20 cellular contexts compared by ENCODE assay signal in the genomic region with DNA sequence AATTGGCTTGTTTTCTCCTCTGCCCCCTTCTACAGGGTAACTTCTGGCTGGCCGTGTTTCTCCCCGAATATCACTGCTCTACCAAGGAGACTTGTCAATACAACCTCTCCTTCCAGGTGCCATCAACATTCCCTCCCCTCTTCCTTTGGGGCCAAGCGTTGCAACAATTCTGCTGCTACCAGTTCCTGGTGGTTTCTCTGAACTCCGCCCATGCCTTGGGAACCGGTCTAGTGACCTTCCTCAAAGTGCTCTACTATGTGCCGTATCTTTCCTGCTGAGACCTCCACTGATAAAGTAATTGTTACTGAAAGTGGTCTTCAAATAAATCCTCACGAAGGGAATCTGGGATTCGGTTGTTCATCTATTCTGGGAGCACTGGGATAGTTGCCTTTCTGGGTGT. TPM values are rescaled to one million over a fixed set of nuclear protein-coding genes. Genes with fewer than 3 reads are reported as not detected.
DNase-seq lines count a peak whose midpoint lies in the region; ATAC-seq, FAIRE-seq and TF ChIP-seq lines count a peak whose summit lies in the region.
"Had no signal": no experiment of that assay in that cellular context is flagged by ENCODE, and none has a peak within 500 bp of the region (broad histone marks: within the 10 kb centered on the region; RNA-seq: fewer than 3 reads in every experiment).

No MANE protein-coding gene starts in this region.

- H4K20me1 ChIP-seq in DND-41 (ENCODE audit: insufficient read depth, low read length): no peaks in the 10 kb centered on the region
- no peaks in the 10 kb centered on the region for H4K20me1 ChIP-seq in MM.1S (ENCODE audit: insufficient read depth, low read length)

- TF ChIP-seq CTCF in DND-41 (IDR thresholded peaks at IDR 0.05; ENCODE audit: borderline replicate concordance, extremely low read depth, low read length, poor library complexity, severe bottlenecking): no peak
- TF ChIP-seq CTCF in WTC11 (IDR thresholded peaks at IDR 0.05): no peak
- no peak for TF ChIP-seq CTCF in spleen (IDR thresholded peaks at IDR 0.05 in 8 of 11, conservative IDR thresholded peaks at IDR 0.05 in 3 of 11)
- no peak for TF ChIP-seq CTCF in MM.1S (IDR thresholded peaks at IDR 0.05; ENCODE audit: low read length)

- H3K4me2 ChIP-seq in DND-41 (ENCODE audit: insufficient read depth, low read length) (no peak overlapping the region), MM.1S (ENCODE audit: low read depth, low read length) (no peak overlapping the region)
- H3K4me2 ChIP-seq: A549 had no signal

- H3K27ac Mint-ChIP-seq in WTC11: no peak overlapping the region
- H3K27ac Mint-ChIP-seq: CD4-positive, alpha-beta memory T cell; HFFc6 had no signal

- H3K36me3 ChIP-seq in DND-41 (ENCODE audit: insufficient read depth, low read length) (no peaks in the 10 kb centered on the region), spleen (no peaks in the 10 kb centered on the region), MM.1S (replicated peaks; ENCODE audit: insufficient read depth, low read length) (no peaks in the 10 kb centered on the region)

- no peak for ATAC-seq in DND-41 (ENCODE audit: insufficient read depth, low read depth)
- peak; percentile 61 for ATAC-seq in WTC11
- ATAC-seq in left colon: peak; percentile 99
- ATAC-seq: A549 had no signal

- H3K9me3 ChIP-seq in DND-41 (ENCODE audit: insufficient read depth, low read length, severe bottlenecking): no peaks in the 10 kb centered on the region
- no peaks in the 10 kb centered on the region for H3K9me3 ChIP-seq in spleen
- no peaks in the 10 kb centered on the region for H3K9me3 ChIP-seq in MM.1S (replicated peaks; ENCODE audit: insufficient read depth, low read length)
- H3K9me3 ChIP-seq: A549, MG63 had no signal

- peaks cover 8% of the 10 kb centered on the region for H3K4me1 Mint-ChIP-seq in WTC11

- POLR2A ChIA-PET in WTC11 (lab: Charles Lee): no interaction called here

- H3K27ac ChIP-seq in DND-41 (ENCODE audit: low read length): peak overlapping the region; percentile 22; the same call in 1 of the 2 replicates
- peak overlapping the region in 7 of 8 donors; percentile 48 to 85 (median 80) for H3K27ac ChIP-seq in spleen
- H3K27ac ChIP-seq in MM.1S (ENCODE audit: low read length): no peak overlapping the region
- H3K27ac ChIP-seq: A549 had no signal

- no peak overlapping the region for H3K9ac ChIP-seq in DND-41 (ENCODE audit: low read depth, low read length)
- H3K9ac ChIP-seq in MM.1S (ENCODE audit: low read length): no peak overlapping the region

- intact Hi-C loops in left colon (cut with DNase I, micrococcal nuclease) (no loop called here), spleen (cut with DNase I; ENCODE audit: low total_unique reads) (no loop called here)

- CTCF ChIA-PET in WTC11 (lab: Charles Lee): interaction anchor here (1.1 kb wide), 1 partner anchor 174 kb away, joined by 3 read pairs; no protein-coding TSS in a partner anchor

- H3K27me3 Mint-ChIP-seq in WTC11 (ENCODE audit: low read depth): no peaks in the 10 kb centered on the region

- H3K9me2 ChIP-seq in MM.1S (replicated peaks; ENCODE audit: insufficient read depth, low read length): no peaks in the 10 kb centered on the region

- no peak overlapping the region for H3K4me3 ChIP-seq in DND-41 (ENCODE audit: low read depth in 1 of 2, low read length in 2 of 2)
- H3K4me3 ChIP-seq in spleen: no peak overlapping the region
- no peak overlapping the region for H3K4me3 ChIP-seq in MM.1S (ENCODE audit: low read length)
- H3K4me3 ChIP-seq: A549, MG63 had no signal

- no peaks in the 10 kb centered on the region for H3K36me3 Mint-ChIP-seq in WTC11
- H3K36me3 Mint-ChIP-seq: CD4-positive, alpha-beta memory T cell had no signal

- no peak for FAIRE-seq in GM12891 (lab: Jason Lieb, UNC)
- FAIRE-seq: A549, D721Med had no signal

- H2AFZ ChIP-seq in DND-41 (ENCODE audit: low read depth, low read length) (no peak overlapping the region), MM.1S (ENCODE audit: low read length) (no peak overlapping the region)

- no peak overlapping the region for H3K4me3 Mint-ChIP-seq in WTC11
- H3K4me3 Mint-ChIP-seq: CD4-positive, alpha-beta memory T cell; HFFc6 had no signal

- peaks cover 35% of the 10 kb centered on the region for H3K4me1 ChIP-seq in DND-41 (ENCODE audit: insufficient read depth, low read length)
- H3K4me1 ChIP-seq in spleen: peaks cover 0 to 24% (median 5%) of the 10 kb centered on the region in 6 donors
- H3K4me1 ChIP-seq in MM.1S (ENCODE audit: low read length): no peaks in the 10 kb centered on the region
- H3K4me1 ChIP-seq: A549 had no signal

- no peak for TF ChIP-seq POLR2A in spleen (IDR thresholded peaks at IDR 0.05)
- TF ChIP-seq POLR2A in GM12891 (IDR thresholded peaks at IDR 0.05; ENCODE audit: low read depth, low read length): no peak

- H3K9me3 Mint-ChIP-seq in WTC11: peaks cover 13% of the 10 kb centered on the region
- H3K9me3 Mint-ChIP-seq: HFFc6 had no signal

- no peaks in the 10 kb centered on the region for H3F3A ChIP-seq in MM.1S (ENCODE audit: insufficient read depth, low read length)

- no peak for DNase-seq in DND-41
- no peak for DNase-seq in WTC11 (ENCODE audit: low spot score)
- DNase-seq in left colon: peak; percentile 74 to 75
- no peak for DNase-seq in spleen
- no peak for DNase-seq in hypothalamus (lab: John Stamatoyannopoulos, UW)
- DNase-seq in GM12891 (ENCODE audit: insufficient read length, low spot score): no peak
- no peak for DNase-seq in MM.1S
- no peak for DNase-seq in HK-2 (ENCODE audit: unreplicated experiment)
- DNase-seq: CD4-positive, alpha-beta memory T cell; H7; HFFc6; IMR-90; MG63; NCI-H1092; NCI-H1436 treated with DMSO at 0.1 percent for 48 hours; NCI-H2029; NCI-H345; NCI-H524 treated with DMSO at 0.1 percent for 48 hours had no signal

- WGBS in spleen, 5 donors: 54 to 74% (median 64%) methylated on average over 7 to 8 of the region's 8 CpGs

- H3K79me2 ChIP-seq in DND-41 (ENCODE audit: insufficient read depth, low read length) (no peaks in the 10 kb centered on the region), MM.1S (ENCODE audit: low read length) (no peaks in the 10 kb centered on the region)

- H3K27me3 ChIP-seq in DND-41 (ENCODE audit: insufficient read depth, low read length, poor library complexity): no peaks in the 10 kb centered on the region
- H3K27me3 ChIP-seq in spleen (replicated peaks in 1 of 7): peaks cover 0 to 21% (median 0%) of the 10 kb centered on the region in 7 donors
- no peaks in the 10 kb centered on the region for H3K27me3 ChIP-seq in MM.1S (replicated peaks; ENCODE audit: insufficient read depth, low read length)
- H3K27me3 ChIP-seq: MG63 had no signal

TF ChIP-seq in WTC11, 78 proteins besides CTCF, POLR2A, EP300 and RAD21 (continues in another document):
- TF ChIP-seq ZNF263 (CRISPR knock-in tag; IDR thresholded peaks at IDR 0.05; ENCODE audit: low read depth) (no peak), MXD4 (CRISPR knock-in tag; IDR thresholded peaks at IDR 0.05; ENCODE audit: borderline replicate concordance) (no peak), NFYB (CRISPR knock-in tag; conservative IDR thresholded peaks at IDR 0.05; ENCODE audit: low read depth) (no peak), ZNF232 (CRISPR knock-in tag; IDR thresholded peaks at IDR 0.05) (no peak), FOXP1 (CRISPR knock-in tag; IDR thresholded peaks at IDR 0.05; ENCODE audit: borderline replicate concordance) (no peak), ZNF671 (CRISPR knock-in tag; IDR thresholded peaks at IDR 0.05) (no peak), ESRRA (CRISPR knock-in tag; IDR thresholded peaks at IDR 0.05; ENCODE audit: borderline replicate concordance) (no peak), SP1 (CRISPR knock-in tag; conservative IDR thresholded peaks at IDR 0.05) (no peak)
- TF ChIP-seq, protein P1, sequence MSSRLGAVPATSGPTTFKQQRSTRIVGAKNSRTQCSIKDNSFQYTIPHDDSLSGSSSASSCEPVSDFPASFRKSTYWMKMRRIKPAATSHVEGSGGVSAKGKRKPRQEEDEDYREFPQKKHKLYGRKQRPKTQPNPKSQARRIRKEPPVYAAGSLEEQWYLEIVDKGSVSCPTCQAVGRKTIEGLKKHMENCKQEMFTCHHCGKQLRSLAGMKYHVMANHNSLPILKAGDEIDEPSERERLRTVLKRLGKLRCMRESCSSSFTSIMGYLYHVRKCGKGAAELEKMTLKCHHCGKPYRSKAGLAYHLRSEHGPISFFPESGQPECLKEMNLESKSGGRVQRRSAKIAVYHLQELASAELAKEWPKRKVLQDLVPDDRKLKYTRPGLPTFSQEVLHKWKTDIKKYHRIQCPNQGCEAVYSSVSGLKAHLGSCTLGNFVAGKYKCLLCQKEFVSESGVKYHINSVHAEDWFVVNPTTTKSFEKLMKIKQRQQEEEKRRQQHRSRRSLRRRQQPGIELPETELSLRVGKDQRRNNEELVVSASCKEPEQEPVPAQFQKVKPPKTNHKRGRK (CRISPR knock-in tag; IDR thresholded peaks at IDR 0.05; ENCODE audit: borderline replicate concordance): no peak

TF ChIP-seq in GM12891, 5 proteins besides CTCF, POLR2A, EP300 and RAD21:
- TF ChIP-seq TAF1 (IDR thresholded peaks at IDR 0.05; ENCODE audit: low read depth, low read length): no peak
- no peak for TF ChIP-seq POU2F2 (IDR thresholded peaks at IDR 0.05; ENCODE audit: low read depth, low read length)
- TF ChIP-seq PAX5 (IDR thresholded peaks at IDR 0.05; ENCODE audit: insufficient read depth, low read length, severe bottlenecking): no peak
- TF ChIP-seq SPI1 (IDR thresholded peaks at IDR 0.05; ENCODE audit: low read depth, low read length): no peak
- no peak for TF ChIP-seq POLR2AphosphoS5 (IDR thresholded peaks at IDR 0.05; ENCODE audit: low read depth, low read length)

RNA-seq across cellular contexts. Expression of a gene that starts 26.2 kb away (rescaled TPM):
- total RNA-seq in WTC11 (2021): 2.9 to 3.8 TPM (median 3.8 TPM) in 3 replicates
- total RNA-seq in left colon: 10 to 100 TPM; 36.4 to 66.2 TPM
- 100 to 1,000 TPM; 167 to 403 (median 304) TPM for total RNA-seq in spleen
- polyA plus RNA-seq in spleen: 10 to 100 TPM in 2 of 3 donors, 1 to 10 TPM in 1; 10.0 to 39.8 (median 21.7) TPM
- polyA plus RNA-seq in GM12891 (2012; ENCODE audit: low read depth, missing spikeins): 1.4 TPM
- total RNA-seq: HFFc6, IMR-90 had no signal
- polyA plus RNA-seq: IMR-90 had no signal

Comparison
In these comparisons a context has a peak if more than half of its experiments do, and no peak if none do; other contexts are left out.
1. DNase-seq: peak in left colon (2 of 2); none in DND-41 (single experiment), WTC11 (single experiment), spleen (single experiment), hypothalamus (0 of 51), GM12891 (single experiment), MM.1S (single experiment) and HK-2 (single experiment).